In the genomic region with DNA sequence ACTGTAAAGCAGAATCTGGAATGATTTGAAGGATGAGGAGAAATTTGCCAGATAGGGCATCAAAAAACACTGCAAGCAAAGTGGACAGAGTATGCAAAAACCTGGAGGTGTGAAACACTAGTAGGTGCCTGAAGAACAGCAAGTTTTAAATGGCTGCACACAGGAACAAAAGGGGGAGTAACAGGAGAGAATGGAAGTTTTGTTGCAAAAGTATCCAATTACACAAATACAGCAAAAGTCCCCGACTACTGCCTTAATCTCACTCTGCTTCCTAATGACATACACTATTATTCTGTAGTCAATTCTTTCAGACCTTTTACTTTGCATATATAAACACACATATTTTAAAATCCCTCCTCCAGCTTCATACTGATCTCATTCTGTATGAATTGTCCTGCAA, we compare ENCODE assay signal across 10 cellular contexts. TPM values are rescaled to one million over a fixed set of nuclear protein-coding genes. Genes with fewer than 3 reads are reported as not detected.
DNase-seq lines count a peak whose midpoint lies in the region; ATAC-seq and TF ChIP-seq lines count a peak whose summit lies in the region.
"Had no signal": no experiment of that assay in that cellular context is flagged by ENCODE, and none has a peak within 500 bp of the region (broad histone marks: within the 10 kb centered on the region; RNA-seq: fewer than 3 reads in every experiment).

No MANE protein-coding gene starts in this region.

- TF ChIP-seq CTCF in CD4-positive, alpha-beta T cell (IDR thresholded peaks at IDR 0.05) = no peak
- TF ChIP-seq CTCF in IMR-90 (conservative IDR thresholded peaks at IDR 0.05; ENCODE audit: low read depth, low read length) (no peak), upper lobe of left lung (IDR thresholded peaks at IDR 0.05) (no peak)

- no peak overlapping the region for H2BK5ac ChIP-seq in IMR-90 (ENCODE audit: low read depth, low read length, poor library complexity, severe bottlenecking)

- peak overlapping the region; percentile 99 for H3K4me2 ChIP-seq in IMR-90 (ENCODE audit: low read depth, low read length)

- in situ Hi-C loops in IMR-90 (cut with MboI; ENCODE audit: low sequenced_read_pairs) = no loop called here

- peak overlapping the region; percentile 91; the same call in 1 of the 2 replicates for H3K23ac ChIP-seq in IMR-90 (ENCODE audit: low read depth, low read length)

- no peak overlapping the region for H4K91ac ChIP-seq in IMR-90 (ENCODE audit: insufficient read depth, low read depth, low read length)

- peak overlapping the region; percentile 83 for H3K27ac Mint-ChIP-seq in CD4-positive, alpha-beta T cell

- H3K27me3 Mint-ChIP-seq in CD4-positive, alpha-beta T cell = no peaks in the 10 kb centered on the region

- peaks cover 4% of the 10 kb centered on the region; the same call in 1 of the 2 replicates for H4K20me1 ChIP-seq in IMR-90 (ENCODE audit: insufficient read depth, low read length)

- no peak overlapping the region; the same call in 1 of the 2 replicates for H3K4ac ChIP-seq in IMR-90 (ENCODE audit: low read depth, low read length)

- H2AK9ac ChIP-seq in IMR-90 (replicated peaks; ENCODE audit: low read depth, low read length, poor library complexity) = no peak overlapping the region

- H3K9ac ChIP-seq in IMR-90 (ENCODE audit: low read depth, low read length) (peak overlapping the region; percentile 33; the same call in 1 of the 2 replicates), adipocyte (ENCODE audit: low read length) (peak overlapping the region; percentile 96), muscle layer of colon (ENCODE audit: low read length) (peak overlapping the region; percentile 28)

- H3K27ac ChIP-seq in CD4-positive, alpha-beta T cell (ENCODE audit: low read depth, low read length) = no peak overlapping the region
- H3K27ac ChIP-seq in IMR-90 (ENCODE audit: insufficient read depth, low read length) (no peak overlapping the region), muscle layer of colon (ENCODE audit: low read depth, low read length) (no peak overlapping the region), upper lobe of left lung (peak overlapping the region in 2 of 4 donors; percentile 83 to 88)

- peak overlapping the region in 1 of 2 experiments; percentile 100; a peak in 2 of 4 replicates for H4K8ac ChIP-seq in IMR-90 (ENCODE audit: low read depth in 2 of 2, low read length in 2 of 2)

- CTCF ChIA-PET in CD4-positive, alpha-beta T cell (lab: Charles Lee) = interaction anchor here (0.7 to 1.3 kb wide), 2 partner anchors 40 to 1126 kb away, joined by 3 to 4 read pairs; no protein-coding TSS in a partner anchor
- CTCF ChIA-PET in IMR-90 (lab: Yijun Ruan, JAX) = interaction anchor here (0.6 kb wide), 1 partner anchor 564 kb away, joined by 3 read pairs; no protein-coding TSS in a partner anchor

- BruUV-seq in IMR-90 (replicated peaks; lab: Mats Ljungman, UMichigan) = no TSS peak

- H3K56ac ChIP-seq in IMR-90 (ENCODE audit: extremely low read depth, insufficient read depth, low read length) = peak overlapping the region; percentile 15; the same call in 1 of the 2 replicates

- H3K4me1 Mint-ChIP-seq in CD4-positive, alpha-beta T cell (ENCODE audit: low read depth) = peaks cover 22% of the 10 kb centered on the region

- dilution Hi-C loops in IMR-90 (cut with HindIII; ENCODE audit: low sequenced_read_pairs, unreplicated experiment) = no loop called here

- no peaks in the 10 kb centered on the region for H3K27me3 ChIP-seq in CD4-positive, alpha-beta T cell (ENCODE audit: control insufficient read depth, insufficient read depth, low read length)
- H3K27me3 ChIP-seq in IMR-90 (ENCODE audit: control insufficient read depth, insufficient read depth, low read length) (no peaks in the 10 kb centered on the region), adipocyte (replicated peaks; ENCODE audit: control insufficient read depth, insufficient read depth, low read length) (no peaks in the 10 kb centered on the region), muscle layer of colon (ENCODE audit: control insufficient read depth in 1 of 2, insufficient read depth in 2 of 2, low read length in 2 of 2) (no peaks in the 10 kb centered on the region), upper lobe of left lung (no peaks in the 10 kb centered on the region)
- H3K27me3 ChIP-seq: tibial nerve had no signal

- intact Hi-C loops in CD4-positive, alpha-beta T cell (cut with DNase I, micrococcal nuclease) = loop anchor here in 1 of 2 experiments (10.0 kb wide), 1 partner anchor 1988 kb away; the partner anchor contains the start of gene MED13
- intact Hi-C loops in IMR-90 (cut with micrococcal nuclease) = no loop called here

- no peak overlapping the region for H2AFZ ChIP-seq in IMR-90 (replicated peaks; ENCODE audit: low read length, poor library complexity)

- DNase-seq in CD4-positive, alpha-beta T cell = no peak
- DNase-seq in IMR-90 = no peak
- peak; percentile 55 for DNase-seq in adipocyte (ENCODE audit: low read depth)
- DNase-seq in mesenteric fat pad (ENCODE audit: low spot score) = no peak
- DNase-seq in cortex of kidney (lab: John Stamatoyannopoulos, UW) = no peak
- no peak for DNase-seq in NCI-H2029 (lab: John Stamatoyannopoulos, UW)
- DNase-seq in upper lobe of left lung = no peak
- DNase-seq: NCI-H345 had no signal

- no peak for ATAC-seq in CD4-positive, alpha-beta T cell (ENCODE audit: poor library complexity)
- ATAC-seq in IMR-90 (ENCODE audit: low read depth) (no peak), upper lobe of left lung (ENCODE audit: low FRiP score in 2 of 2) (no peak)

- H3K9me1 ChIP-seq in IMR-90 (ENCODE audit: insufficient read depth, low read length) = peaks cover 13% of the 10 kb centered on the region

- H2BK15ac ChIP-seq in IMR-90 (ENCODE audit: low read depth, low read length) = no peak overlapping the region

- H3K36me3 Mint-ChIP-seq in CD4-positive, alpha-beta T cell (ENCODE audit: low read depth) = peaks cover 53% of the 10 kb centered on the region

- H3K4me3 ChIP-seq in IMR-90 (ENCODE audit: insufficient read depth, low read depth, low read length) = no peak overlapping the region
- peak overlapping the region; percentile 88 for H3K4me3 ChIP-seq in adipocyte (ENCODE audit: low read length)
- no peak overlapping the region for H3K4me3 ChIP-seq in muscle layer of colon (ENCODE audit: low read depth in 1 of 2, low read length in 2 of 2)
- H3K4me3 ChIP-seq in upper lobe of left lung = no peak overlapping the region

- H3K9me3 ChIP-seq in CD4-positive, alpha-beta T cell (ENCODE audit: control insufficient read depth, low read length) = no peaks in the 10 kb centered on the region
- H3K9me3 ChIP-seq in IMR-90 (ENCODE audit: control insufficient read depth, insufficient read depth, low read length) (no peaks in the 10 kb centered on the region), adipocyte (ENCODE audit: control insufficient read depth, low read length) (no peaks in the 10 kb centered on the region), muscle layer of colon (ENCODE audit: low read length) (no peaks in the 10 kb centered on the region), upper lobe of left lung (no peaks in the 10 kb centered on the region)
- H3K9me3 ChIP-seq: tibial nerve had no signal

- WGBS in IMR-90 (ENCODE audit: extremely low coverage in 2 of 2, insufficient read length in 1 of 2), 2 experiments = no CpG with 5 or more reads among the region's 1 CpG
- WGBS in upper lobe of left lung, 2 donors = 53 to 64% methylated on average over 1 of the region's 1 CpG

- peak overlapping the region; percentile 43; the same call in 1 of the 2 replicates for H4K5ac ChIP-seq in IMR-90 (ENCODE audit: low read depth, low read length)

- H3K36me3 ChIP-seq in IMR-90 (ENCODE audit: control insufficient read depth, insufficient read depth, low read length) = peaks cover 23% of the 10 kb centered on the region
- H3K36me3 ChIP-seq in adipocyte (ENCODE audit: control insufficient read depth, insufficient read depth, low read length, severe bottlenecking) = peaks cover 39% of the 10 kb centered on the region
- H3K36me3 ChIP-seq in muscle layer of colon (ENCODE audit: insufficient read depth, low read length) = peaks cover 37% of the 10 kb centered on the region
- H3K36me3 ChIP-seq in upper lobe of left lung = peaks cover 7 to 42% (median 27%) of the 10 kb centered on the region in 4 donors

- no peak for TF ChIP-seq EP300 in upper lobe of left lung (IDR thresholded peaks at IDR 0.05)

- peak overlapping the region; percentile 30; the same call in 1 of the 2 replicates for H3K14ac ChIP-seq in IMR-90 (replicated peaks; ENCODE audit: low read depth, low read length)

- H2BK20ac ChIP-seq in IMR-90 (ENCODE audit: low read depth, low read length) = no peak overlapping the region

- H3K79me1 ChIP-seq in IMR-90 (ENCODE audit: low read depth in 1 of 2, low read length in 2 of 2) = peaks cover 49 to 78% of the 10 kb centered on the region in 2 experiments

- no peak overlapping the region; the same call in 1 of the 2 replicates for H3K18ac ChIP-seq in IMR-90 (ENCODE audit: low read depth, low read length)

- peak overlapping the region; percentile 90 for H3K4me3 Mint-ChIP-seq in CD4-positive, alpha-beta T cell

- TF ChIP-seq RAD21 in IMR-90 (IDR thresholded peaks at IDR 0.05; ENCODE audit: low read length) = no peak

- no peaks in the 10 kb centered on the region for H3K9me3 Mint-ChIP-seq in CD4-positive, alpha-beta T cell

- no peak overlapping the region for H2AK5ac ChIP-seq in IMR-90 (ENCODE audit: low read depth, low read length)

- POLR2A ChIA-PET in CD4-positive, alpha-beta T cell (lab: Charles Lee) = interaction anchor here (0.9 kb wide), 1 partner anchor 113 kb away, joined by 4 read pairs; the partner anchor contains the start of gene RNFT1
- POLR2A ChIA-PET in IMR-90 (lab: Charles Lee; ENCODE audit: unreplicated experiment) = interaction anchor here (1.7 kb wide), 1 partner anchor 14 kb away, joined by 4 read pairs; no protein-coding TSS in a partner anchor

- peaks cover 15% of the 10 kb centered on the region for H3K4me1 ChIP-seq in IMR-90 (ENCODE audit: control insufficient read depth, insufficient read depth, low read length)
- peaks cover 38% of the 10 kb centered on the region for H3K4me1 ChIP-seq in adipocyte (ENCODE audit: control insufficient read depth, insufficient read depth, low read length)
- peaks cover 22% of the 10 kb centered on the region for H3K4me1 ChIP-seq in muscle layer of colon (ENCODE audit: insufficient read depth, low read length)
- peaks cover 9 to 22% (median 13%) of the 10 kb centered on the region in 4 donors for H3K4me1 ChIP-seq in upper lobe of left lung

- H2BK120ac ChIP-seq in IMR-90 (ENCODE audit: low read depth, low read length) = no peak overlapping the region

- no peak for TF ChIP-seq POLR2A in IMR-90 (IDR thresholded peaks at IDR 0.05; ENCODE audit: low read depth, low read length)
- no peak for TF ChIP-seq POLR2A in upper lobe of left lung (IDR thresholded peaks at IDR 0.05)

TF ChIP-seq in IMR-90, 13 proteins besides CTCF, POLR2A, EP300 and RAD21 (continues in another document):
- no peak for TF ChIP-seq SMC3 (IDR thresholded peaks at IDR 0.05; ENCODE audit: low read depth, low read length)
- no peak for TF ChIP-seq CHD1 (IDR thresholded peaks at IDR 0.05; ENCODE audit: low read depth, low read length)

RNA-seq across cellular contexts. Expression of gene HEATR6, which starts 1.5 kb away (rescaled TPM):
- total RNA-seq in CD4-positive, alpha-beta T cell = 1 to 10 TPM; 9.0 to 9.1 TPM
- total RNA-seq in IMR-90 (2012; rRNA removed) = 25.6 and 27.6 TPM in 2 replicates
- 16.7 and 20.2 TPM in 2 replicates for polyA plus RNA-seq in IMR-90 (2012; rRNA removed)
- polyA plus RNA-seq in IMR-90 (2012; cell fraction: cytosol; rRNA removed) = 6.2 and 14.9 TPM in 2 replicates
- polyA plus RNA-seq in IMR-90 (2012; cell fraction: nucleus; rRNA removed; ENCODE audit: low replicate concordance) = 38.1 and 58.8 TPM in 2 replicates
- total RNA-seq in mesenteric fat pad = 10.9 TPM
- 10 to 100 TPM; 17.9 to 35.2 (median 22.3) TPM for total RNA-seq in upper lobe of left lung

Comparison
In these comparisons a context has a peak if more than half of its experiments do, and no peak if none do; other contexts are left out.
1. H3K9ac ChIP-seq: peak in every context shown above with its lines; median percentile 96 in adipocyte; 33 in IMR-90; 28 in muscle layer of colon.